In the genomic region with DNA sequence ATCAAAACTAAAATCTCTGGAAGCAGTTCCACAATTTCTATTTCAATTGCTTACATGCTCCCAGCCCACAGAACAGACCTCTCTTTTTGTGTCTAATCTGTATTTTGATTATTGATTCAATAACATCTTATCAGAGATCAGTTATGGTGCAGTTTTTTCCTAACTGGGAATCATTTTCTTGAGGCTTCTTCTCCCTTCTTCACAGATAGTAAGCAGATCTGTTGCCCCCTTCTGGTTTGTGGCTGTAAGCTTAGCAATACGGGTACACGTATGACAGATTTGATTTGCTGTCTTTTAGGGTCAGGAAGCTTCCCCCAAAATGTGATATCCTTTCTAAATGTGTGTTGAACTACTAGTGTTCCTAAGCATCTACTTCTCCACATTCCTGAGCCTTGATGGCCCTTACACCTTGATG, we compare ENCODE assay signal across 1 cellular context.
TF ChIP-seq lines count a peak whose summit lies in the region.

No MANE protein-coding gene starts in this region.

TF ChIP-seq in K562, 482 proteins besides CTCF, POLR2A, EP300 and RAD21 (continued from another document and continues in another):
- TF ChIP-seq JUN (IDR thresholded peaks at IDR 0.05; ENCODE audit: borderline replicate concordance, low read depth, low read length) (no peak), JUN (CRISPR knock-in tag; IDR thresholded peaks at IDR 0.05; ENCODE audit: borderline replicate concordance) (no peak), HOXB6 (CRISPR knock-in tag; IDR thresholded peaks at IDR 0.05; ENCODE audit: borderline replicate concordance) (no peak), BACH1 (tag; IDR thresholded peaks at IDR 0.05) (no peak), ZNF41 (CRISPR knock-in tag; conservative IDR thresholded peaks at IDR 0.05) (no peak), ZNF551 (CRISPR knock-in tag; IDR thresholded peaks at IDR 0.05) (no peak), NUFIP1 (IDR thresholded peaks at IDR 0.05; ENCODE audit: partially characterized antibody) (no peak), GABPB1 (CRISPR knock-in tag; IDR thresholded peaks at IDR 0.05) (no peak), ZNF778 (CRISPR knock-in tag; IDR thresholded peaks at IDR 0.05) (no peak), E2F3 (CRISPR knock-in tag; IDR thresholded peaks at IDR 0.05) (no peak), ZNF583 (CRISPR knock-in tag; IDR thresholded peaks at IDR 0.05) (peak; percentile 41; the same call in 1 of the 2 replicates), SLC30A9 (CRISPR knock-in tag; IDR thresholded peaks at IDR 0.05) (no peak), FOS (IDR thresholded peaks at IDR 0.05; ENCODE audit: extremely low read depth, insufficient read length) (no peak), ELF2 (CRISPR knock-in tag; IDR thresholded peaks at IDR 0.05) (no peak), TRIM24 (IDR thresholded peaks at IDR 0.05) (no peak), DNMT1 (IDR thresholded peaks at IDR 0.05) (no peak), ZBTB17 (CRISPR knock-in tag; IDR thresholded peaks at IDR 0.05) (no peak), ZNF57 (CRISPR knock-in tag; IDR thresholded peaks at IDR 0.05) (0 out of 2 replicates have a peak, but pooled peaks have one; percentile 4), ATF1 (CRISPR knock-in tag; IDR thresholded peaks at IDR 0.05) (no peak), ATF1 (tag; IDR thresholded peaks at IDR 0.05) (peak; percentile 29; the same call in 1 of the 2 replicates), ZFPM2 (CRISPR knock-in tag; IDR thresholded peaks at IDR 0.05) (no peak), FOXJ3 (CRISPR knock-in tag; IDR thresholded peaks at IDR 0.05) (no peak), PBX2 (CRISPR knock-in tag; IDR thresholded peaks at IDR 0.05; ENCODE audit: low read depth) (no peak), PBX2 (tag; conservative IDR thresholded peaks at IDR 0.05; ENCODE audit: low read depth) (peak; percentile 50), RBM15 (IDR thresholded peaks at IDR 0.05; ENCODE audit: insufficient read depth, low read length) (no peak), YBX1 (IDR thresholded peaks at IDR 0.05) (no peak), JUNB (CRISPR knock-in tag; conservative IDR thresholded peaks at IDR 0.05) (no peak), HMG20B (CRISPR knock-in tag; IDR thresholded peaks at IDR 0.05) (no peak), PKNOX1 (IDR thresholded peaks at IDR 0.05) (peak; percentile 61), ZNF274 (IDR thresholded peaks at IDR 0.05; ENCODE audit: borderline replicate concordance, low read depth, low read length) (no peak), HSF4 (CRISPR knock-in tag; IDR thresholded peaks at IDR 0.05; ENCODE audit: borderline replicate concordance) (no peak), SAFB2 (IDR thresholded peaks at IDR 0.05; ENCODE audit: borderline replicate concordance, low read depth, low read length, severe bottlenecking) (no peak), CHCHD3 (CRISPR knock-in tag; IDR thresholded peaks at IDR 0.05) (no peak), SUPT5H (IDR thresholded peaks at IDR 0.05) (no peak), SIN3A (IDR thresholded peaks at IDR 0.05; ENCODE audit: borderline replicate concordance in 2 of 2, control insufficient read depth in 1 of 2, low read depth in 2 of 2, low read length in 2 of 2) (no peak), ZBTB2 (IDR thresholded peaks at IDR 0.05) (no peak), RREB1 (CRISPR knock-in tag; IDR thresholded peaks at IDR 0.05) (no peak), ZNF174 (CRISPR knock-in tag; IDR thresholded peaks at IDR 0.05) (peak; percentile 54; the same call in 1 of the 2 replicates), RFX7 (CRISPR knock-in tag; IDR thresholded peaks at IDR 0.05) (no peak), HINFP (tag; conservative IDR thresholded peaks at IDR 0.05; ENCODE audit: low read depth) (no peak), RB1 (IDR thresholded peaks at IDR 0.05; ENCODE audit: low read depth) (no peak), HIVEP1 (CRISPR knock-in tag; IDR thresholded peaks at IDR 0.05) (peak; percentile 23; the same call in 1 of the 2 replicates), TCF7L2 (IDR thresholded peaks at IDR 0.05; ENCODE audit: low read depth, low read length) (no peak), ZNF717 (CRISPR knock-in tag; IDR thresholded peaks at IDR 0.05) (no peak), ZNF589 (CRISPR knock-in tag; IDR thresholded peaks at IDR 0.05; ENCODE audit: low read depth) (no peak), FOSL1 (tag; conservative IDR thresholded peaks at IDR 0.05) (no peak), HNRNPUL1 (IDR thresholded peaks at IDR 0.05; ENCODE audit: low read length) (no peak), MTA1 (IDR thresholded peaks at IDR 0.05; ENCODE audit: borderline replicate concordance) (peak; percentile 36; the same call in 1 of the 2 replicates), ZNF354B (CRISPR knock-in tag; IDR thresholded peaks at IDR 0.05) (no peak), DPF2 (IDR thresholded peaks at IDR 0.05) (0 out of 2 replicates have a peak, but pooled peaks have one; percentile 27)
- TF ChIP-seq, protein P1, sequence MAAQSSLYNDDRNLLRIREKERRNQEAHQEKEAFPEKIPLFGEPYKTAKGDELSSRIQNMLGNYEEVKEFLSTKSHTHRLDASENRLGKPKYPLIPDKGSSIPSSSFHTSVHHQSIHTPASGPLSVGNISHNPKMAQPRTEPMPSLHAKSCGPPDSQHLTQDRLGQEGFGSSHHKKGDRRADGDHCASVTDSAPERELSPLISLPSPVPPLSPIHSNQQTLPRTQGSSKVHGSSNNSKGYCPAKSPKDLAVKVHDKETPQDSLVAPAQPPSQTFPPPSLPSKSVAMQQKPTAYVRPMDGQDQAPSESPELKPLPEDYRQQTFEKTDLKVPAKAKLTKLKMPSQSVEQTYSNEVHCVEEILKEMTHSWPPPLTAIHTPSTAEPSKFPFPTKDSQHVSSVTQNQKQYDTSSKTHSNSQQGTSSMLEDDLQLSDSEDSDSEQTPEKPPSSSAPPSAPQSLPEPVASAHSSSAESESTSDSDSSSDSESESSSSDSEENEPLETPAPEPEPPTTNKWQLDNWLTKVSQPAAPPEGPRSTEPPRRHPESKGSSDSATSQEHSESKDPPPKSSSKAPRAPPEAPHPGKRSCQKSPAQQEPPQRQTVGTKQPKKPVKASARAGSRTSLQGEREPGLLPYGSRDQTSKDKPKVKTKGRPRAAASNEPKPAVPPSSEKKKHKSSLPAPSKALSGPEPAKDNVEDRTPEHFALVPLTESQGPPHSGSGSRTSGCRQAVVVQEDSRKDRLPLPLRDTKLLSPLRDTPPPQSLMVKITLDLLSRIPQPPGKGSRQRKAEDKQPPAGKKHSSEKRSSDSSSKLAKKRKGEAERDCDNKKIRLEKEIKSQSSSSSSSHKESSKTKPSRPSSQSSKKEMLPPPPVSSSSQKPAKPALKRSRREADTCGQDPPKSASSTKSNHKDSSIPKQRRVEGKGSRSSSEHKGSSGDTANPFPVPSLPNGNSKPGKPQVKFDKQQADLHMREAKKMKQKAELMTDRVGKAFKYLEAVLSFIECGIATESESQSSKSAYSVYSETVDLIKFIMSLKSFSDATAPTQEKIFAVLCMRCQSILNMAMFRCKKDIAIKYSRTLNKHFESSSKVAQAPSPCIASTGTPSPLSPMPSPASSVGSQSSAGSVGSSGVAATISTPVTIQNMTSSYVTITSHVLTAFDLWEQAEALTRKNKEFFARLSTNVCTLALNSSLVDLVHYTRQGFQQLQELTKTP (IDR thresholded peaks at IDR 0.05; ENCODE audit: low read depth in 1 of 2, partially characterized antibody in 2 of 2): peak in 1 of 2 experiments; percentile 50
- TF ChIP-seq, protein P2, sequence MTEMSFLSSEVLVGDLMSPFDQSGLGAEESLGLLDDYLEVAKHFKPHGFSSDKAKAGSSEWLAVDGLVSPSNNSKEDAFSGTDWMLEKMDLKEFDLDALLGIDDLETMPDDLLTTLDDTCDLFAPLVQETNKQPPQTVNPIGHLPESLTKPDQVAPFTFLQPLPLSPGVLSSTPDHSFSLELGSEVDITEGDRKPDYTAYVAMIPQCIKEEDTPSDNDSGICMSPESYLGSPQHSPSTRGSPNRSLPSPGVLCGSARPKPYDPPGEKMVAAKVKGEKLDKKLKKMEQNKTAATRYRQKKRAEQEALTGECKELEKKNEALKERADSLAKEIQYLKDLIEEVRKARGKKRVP (CRISPR knock-in tag; IDR thresholded peaks at IDR 0.05): peak; percentile 59; the same call in 1 of the 2 replicates
- TF ChIP-seq, protein P3, sequence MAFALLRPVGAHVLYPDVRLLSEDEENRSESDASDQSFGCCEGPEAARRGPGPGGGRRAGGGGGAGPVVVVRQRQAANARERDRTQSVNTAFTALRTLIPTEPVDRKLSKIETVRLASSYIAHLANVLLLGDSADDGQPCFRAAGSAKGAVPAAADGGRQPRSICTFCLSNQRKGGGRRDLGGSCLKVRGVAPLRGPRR (CRISPR knock-in tag; IDR thresholded peaks at IDR 0.05): peak; percentile 68; the same call in 1 of the 2 replicates
